Comparison of ENCODE assay signal across 23 cellular contexts in the genomic region with DNA sequence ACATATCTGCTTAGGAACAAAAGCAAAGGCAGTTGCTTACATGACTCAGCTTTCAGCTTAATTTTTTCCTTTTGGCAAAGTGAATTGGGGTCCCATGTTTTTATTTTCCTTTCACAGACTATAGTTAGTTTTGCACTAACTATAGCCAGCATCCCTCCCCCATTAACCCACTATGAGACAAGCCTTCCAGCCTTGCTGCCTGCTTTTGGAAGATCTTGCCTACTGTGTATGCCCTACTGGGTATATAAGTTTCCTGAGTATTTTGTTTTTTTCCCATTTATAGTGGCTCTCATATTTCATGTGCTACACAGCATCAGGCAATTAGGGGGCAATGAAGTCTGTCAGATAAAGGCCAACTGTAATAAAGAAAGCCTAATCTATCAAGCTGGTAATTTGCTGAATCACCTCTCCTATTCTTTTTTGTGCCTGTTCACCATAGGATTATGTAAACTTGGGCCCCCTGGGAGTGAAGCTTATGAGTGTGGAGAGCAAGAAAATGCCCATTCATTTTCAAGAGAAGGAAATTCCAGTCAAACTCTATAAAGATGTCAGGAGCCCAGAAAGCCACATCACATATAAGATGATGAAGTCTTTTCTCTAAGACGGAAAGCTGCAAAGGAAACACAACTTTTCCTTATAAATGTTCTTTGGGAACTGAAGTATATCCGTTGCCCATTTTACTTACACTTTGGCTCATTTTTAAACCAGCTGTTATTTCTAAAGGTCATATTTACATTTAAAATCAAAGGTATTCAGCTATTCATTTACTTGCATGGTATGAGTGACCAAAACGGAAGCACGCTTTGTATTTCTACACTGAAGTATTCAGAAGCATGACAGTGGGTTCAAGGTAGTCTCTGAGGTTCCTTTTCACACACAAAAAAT.
A peak's percentile ranks its signal among the peaks of the same experiment; 100 is the strongest.
DNase-seq lines count a peak whose midpoint lies in the region; ATAC-seq, FAIRE-seq and TF ChIP-seq lines count a peak whose summit lies in the region.
"Had no signal": no experiment of that assay in that cellular context is flagged by ENCODE, and none has a peak within 500 bp of the region (broad histone marks: within the 10 kb centered on the region; RNA-seq: fewer than 3 reads in every experiment).

No MANE protein-coding gene starts in this region.

- H3K36me3 ChIP-seq in GM23338 (ENCODE audit: insufficient read depth) = no peaks in the 10 kb centered on the region
- H3K36me3 ChIP-seq: breast epithelium, MG63 had no signal

- DNase-seq in GM23338 (ENCODE audit: low spot score) (no peak), NCI-H1436 (lab: John Stamatoyannopoulos, UW) (peak; percentile 47), OCI-M1 (lab: John Stamatoyannopoulos, UW) (peak; percentile 60), fibroblast of peridontal ligament (ENCODE audit: extremely low read depth) (peak; percentile 66), GM19240 (ENCODE audit: insufficient read length, low spot score) (no peak), GM12891 (ENCODE audit: insufficient read length, low spot score) (no peak), dorsolateral prefrontal cortex (no peak)
- DNase-seq in activated T-cell treated with anti-CD3 and anti-CD28 coated beads, Interleukin-2, amount 50 U/mL, for 24 hours = no peak
- DNase-seq: activated CD4-positive, alpha-beta T cell treated with anti-CD3 and anti-CD28 coated beads for 48 hours; activated CD8-positive, alpha-beta memory T cell treated with anti-CD3 and anti-CD28 coated beads, Interleukin-2, amount 10 ng/mL, durations not matched to agents 7 days and 5 days; CD8-positive, alpha-beta T cell; DMS79; foreskin melanocyte; MG63; NCI-H2029; NCI-H526; occipital lobe; Right ventricle myocardium superior; T-helper 1 cell had no signal

- H3K4me3 Mint-ChIP-seq in GM23338 = no peak overlapping the region
- H3K4me3 Mint-ChIP-seq in activated T-cell treated with anti-CD3 and anti-CD28 coated beads, Interleukin-2, amount 50 U/mL, for 24 hours = no peak overlapping the region
- H3K4me3 Mint-ChIP-seq: activated CD8-positive, alpha-beta memory T cell treated with anti-CD3 and anti-CD28 coated beads, Interleukin-2, amount 10 ng/mL, durations not matched to agents 7 days and 5 days; CD8-positive, alpha-beta T cell; dendritic cell treated with granulocyte-macrophage colony-stimulating factor and Interleukin-4, amounts not matched to agents 40 ng/mL and 50 ng/mL, for 4 days; memory B cell had no signal

- 0 out of 2 replicates have a peak overlapping the region, but pooled peaks have one; percentile 13 for H3K4me2 ChIP-seq in GM23338

- no peaks in the 10 kb centered on the region for H3K27me3 ChIP-seq in GM23338 (ENCODE audit: insufficient read depth)
- no peaks in the 10 kb centered on the region for H3K27me3 ChIP-seq in dorsolateral prefrontal cortex
- H3K27me3 ChIP-seq: breast epithelium had no signal

- no peak overlapping the region for H3K27ac ChIP-seq in GM23338 (ENCODE audit: low read depth)
- no peak overlapping the region for H3K27ac ChIP-seq in dorsolateral prefrontal cortex
- H3K27ac ChIP-seq: breast epithelium had no signal

- no peaks in the 10 kb centered on the region for H3K79me2 ChIP-seq in GM23338 (replicated peaks; ENCODE audit: insufficient read depth)

- H3K4me3 ChIP-seq in GM23338 = no peak overlapping the region
- H3K4me3 ChIP-seq in dorsolateral prefrontal cortex = no peak overlapping the region
- H3K4me3 ChIP-seq: breast epithelium, MG63 had no signal

- peaks cover 16% of the 10 kb centered on the region for H3K4me1 Mint-ChIP-seq in GM23338
- H3K4me1 Mint-ChIP-seq in activated T-cell treated with anti-CD3 and anti-CD28 coated beads, Interleukin-2, amount 50 U/mL, for 24 hours (ENCODE audit: low read depth) = peaks cover 7% of the 10 kb centered on the region
- H3K4me1 Mint-ChIP-seq: memory B cell had no signal

- no peaks in the 10 kb centered on the region for H4K20me1 ChIP-seq in GM23338 (replicated peaks; ENCODE audit: insufficient read depth)

- H3K9me2 ChIP-seq in GM23338 (ENCODE audit: insufficient read depth) = no peaks in the 10 kb centered on the region

- TF ChIP-seq POLR2A in GM12891 (IDR thresholded peaks at IDR 0.05; ENCODE audit: low read depth, low read length) = no peak

- intact Hi-C loops in dorsolateral prefrontal cortex (cut with DNase I) = no loop called here

- peaks cover 9% of the 10 kb centered on the region; the same call in 2 of the 3 replicates for H3K36me3 Mint-ChIP-seq in GM23338 (ENCODE audit: low read depth)
- H3K36me3 Mint-ChIP-seq in activated T-cell treated with anti-CD3 and anti-CD28 coated beads, Interleukin-2, amount 50 U/mL, for 24 hours (ENCODE audit: low read depth) = no peaks in the 10 kb centered on the region
- H3K36me3 Mint-ChIP-seq: CD8-positive, alpha-beta T cell; memory B cell had no signal

- peaks cover 14% of the 10 kb centered on the region for H3K9me3 Mint-ChIP-seq in GM23338
- H3K9me3 Mint-ChIP-seq in activated T-cell treated with anti-CD3 and anti-CD28 coated beads, Interleukin-2, amount 50 U/mL, for 24 hours = peaks cover 5% of the 10 kb centered on the region
- H3K9me3 Mint-ChIP-seq: memory B cell had no signal

- ATAC-seq in GM23338 = peak; percentile 27; the same call in 1 of the 3 replicates
- ATAC-seq: activated CD8-positive, alpha-beta memory T cell treated with anti-CD3 and anti-CD28 coated beads, Interleukin-2, amount 10 ng/mL, durations not matched to agents 7 days and 5 days; CD8-positive, alpha-beta T cell had no signal

- H3F3A ChIP-seq in GM23338 (replicated peaks; ENCODE audit: low read depth) = no peaks in the 10 kb centered on the region

- FAIRE-seq in GM12891 (lab: Jason Lieb, UNC) = no peak
- FAIRE-seq: GM12892 had no signal

- TF ChIP-seq CTCF in GM23338 (conservative IDR thresholded peaks at IDR 0.05; ENCODE audit: low read depth in 2 of 2) (no peak), dorsolateral prefrontal cortex (IDR thresholded peaks at IDR 0.05 in 54 of 56, conservative IDR thresholded peaks at IDR 0.05 in 2 of 56; ENCODE audit: low read depth in 1 of 56, partially characterized antibody in 56 of 56) (no peak)

- H2AFZ ChIP-seq in GM23338 = no peak overlapping the region

- H3K4me1 ChIP-seq in GM23338 (ENCODE audit: insufficient read depth) = peaks cover 10% of the 10 kb centered on the region; the same call in 1 of the 2 replicates
- H3K4me1 ChIP-seq: breast epithelium had no signal

- peak overlapping the region; percentile 89 for H3K27ac Mint-ChIP-seq in GM23338
- H3K27ac Mint-ChIP-seq in activated T-cell treated with anti-CD3 and anti-CD28 coated beads, Interleukin-2, amount 50 U/mL, for 24 hours = no peak overlapping the region
- H3K27ac Mint-ChIP-seq: activated CD8-positive, alpha-beta memory T cell treated with anti-CD3 and anti-CD28 coated beads, Interleukin-2, amount 10 ng/mL, durations not matched to agents 7 days and 5 days; CD8-positive, alpha-beta T cell; dendritic cell treated with granulocyte-macrophage colony-stimulating factor and Interleukin-4, amounts not matched to agents 40 ng/mL and 50 ng/mL, for 4 days; memory B cell had no signal

- no peaks in the 10 kb centered on the region for H3K27me3 Mint-ChIP-seq in GM23338 (ENCODE audit: insufficient read depth, low read depth, poor library complexity)
- peaks cover 13% of the 10 kb centered on the region for H3K27me3 Mint-ChIP-seq in activated T-cell treated with anti-CD3 and anti-CD28 coated beads, Interleukin-2, amount 50 U/mL, for 24 hours
- H3K27me3 Mint-ChIP-seq: activated CD8-positive, alpha-beta memory T cell treated with anti-CD3 and anti-CD28 coated beads, Interleukin-2, amount 10 ng/mL, durations not matched to agents 7 days and 5 days had no signal

TF ChIP-seq in GM23338, 12 proteins besides CTCF, POLR2A, EP300 and RAD21 (continues in another document):
- TF ChIP-seq NANOG (IDR thresholded peaks at IDR 0.05; ENCODE audit: borderline replicate concordance) (no peak), STAT1 (IDR thresholded peaks at IDR 0.05; ENCODE audit: unreplicated experiment) (no peak)

TF ChIP-seq in GM12891, 5 proteins besides CTCF, POLR2A, EP300 and RAD21:
- TF ChIP-seq PAX5 (IDR thresholded peaks at IDR 0.05; ENCODE audit: insufficient read depth, low read length, severe bottlenecking) (no peak), POLR2AphosphoS5 (IDR thresholded peaks at IDR 0.05; ENCODE audit: low read depth, low read length) (no peak), POU2F2 (IDR thresholded peaks at IDR 0.05; ENCODE audit: low read depth, low read length) (no peak), SPI1 (IDR thresholded peaks at IDR 0.05; ENCODE audit: low read depth, low read length) (no peak), TAF1 (IDR thresholded peaks at IDR 0.05; ENCODE audit: low read depth, low read length) (no peak)

Comparison
In these comparisons a context has a peak if more than half of its experiments do, and no peak if none do; other contexts are left out.
1. DNase-seq: peak in NCI-H1436 (single experiment), OCI-M1 (single experiment) and fibroblast of peridontal ligament (single experiment); none in GM23338 (single experiment), GM19240 (single experiment), activated T-cell treated with anti-CD3 and anti-CD28 coated beads, Interleukin-2, amount 50 U/mL, for 24 hours (single experiment), GM12891 (single experiment) and dorsolateral prefrontal cortex (0 of 10).